Comparison of ENCODE assay signal across 8 cellular contexts in genomic region chr1:52403566-52404115, GRCh38. TPM values are rescaled to one million over a fixed set of nuclear protein-coding genes. Genes with fewer than 3 reads are reported as not detected.
DNase-seq lines count a peak whose midpoint lies in the region; ATAC-seq and TF ChIP-seq lines count a peak whose summit lies in the region.

No MANE protein-coding gene starts in this region.

- TF ChIP-seq CTCF in OCI-LY7 (conservative IDR thresholded peaks at IDR 0.05; ENCODE audit: low read length): no peak
- no peak for TF ChIP-seq CTCF in glutamatergic neuron (IDR thresholded peaks at IDR 0.05; ENCODE audit: partially characterized antibody, unreplicated experiment)

- intact Hi-C loops in OCI-LY7 (cut with micrococcal nuclease; ENCODE audit: unreplicated experiment) (loop anchor here (1.0 to 5.0 kb wide), 7 partner anchors 37 to 347 kb away; partner anchors contain the start of genes BTF3L4, CC2D1B and TUT4), sciatic nerve (cut with DNase I) (no loop called here)

- H3K4me3 Mint-ChIP-seq in glutamatergic neuron (ENCODE audit: unreplicated experiment): peak overlapping the region; percentile 100

- H3K27ac Mint-ChIP-seq in glutamatergic neuron (ENCODE audit: unreplicated experiment): peak overlapping the region; percentile 0

- no peaks in the 10 kb centered on the region for H3K9me3 ChIP-seq in OCI-LY7 (ENCODE audit: low read length)

- peaks cover 1% of the 10 kb centered on the region for H3K9me3 Mint-ChIP-seq in glutamatergic neuron (ENCODE audit: unreplicated experiment)

- peaks cover 22% of the 10 kb centered on the region for H4K20me1 ChIP-seq in OCI-LY7 (ENCODE audit: insufficient read depth, low read length)

- peak; percentile 47 for ATAC-seq in GM19395 (IDR thresholded peaks at IDR 0.05; ENCODE audit: unreplicated experiment)
- peak; percentile 31 for ATAC-seq in HG03457 (IDR thresholded peaks at IDR 0.05; ENCODE audit: unreplicated experiment)
- ATAC-seq in sciatic nerve: peak; percentile 9

- H3K27ac ChIP-seq in OCI-LY7 (ENCODE audit: low read depth, low read length, poor library complexity, severe bottlenecking): peak overlapping the region; percentile 83

- CTCF ChIA-PET in OCI-LY7 (lab: Charles Lee; ENCODE audit: unreplicated experiment): interaction anchor here (0.6 to 1.0 kb wide), 3 partner anchors 9 to 149 kb away, joined by 3 to 8 read pairs (median 3); partner anchors contain the start of gene TUT4

- peaks cover 2% of the 10 kb centered on the region for H3K27me3 Mint-ChIP-seq in glutamatergic neuron (ENCODE audit: unreplicated experiment)

- peaks cover 5% of the 10 kb centered on the region for H3K4me1 Mint-ChIP-seq in glutamatergic neuron (ENCODE audit: low read depth, unreplicated experiment)

- no peaks in the 10 kb centered on the region for H3K36me3 Mint-ChIP-seq in glutamatergic neuron (ENCODE audit: unreplicated experiment)

- peak overlapping the region; percentile 84 for H2AFZ ChIP-seq in OCI-LY7 (ENCODE audit: low read length)

- H3K79me2 ChIP-seq in OCI-LY7 (ENCODE audit: insufficient read depth, low read depth, low read length): peaks cover 71% of the 10 kb centered on the region

- POLR2A ChIA-PET in OCI-LY7 (lab: Charles Lee): interaction anchor here (0.5 to 2.8 kb wide), 10 partner anchors 9 to 981 kb away, joined by 3 to 15 read pairs (median 3); partner anchors contain the start of gene CC2D1B

- peak; percentile 81 for DNase-seq in COLO668 (lab: John Stamatoyannopoulos, UW; ENCODE audit: unreplicated experiment)
- DNase-seq in OCI-LY7 (ENCODE audit: low spot score): peak; percentile 80
- peak; percentile 31 for DNase-seq in activated effector memory CD4-positive, alpha-beta T cell treated with Interleukin-2 at 50 U/mL for 16 hours
- no peak for DNase-seq in glutamatergic neuron
- no peak for DNase-seq in sciatic nerve (ENCODE audit: low spot score)
- DNase-seq in C1 segment of cervical spinal cord (lab: John Stamatoyannopoulos, UW): no peak

- H3K9me2 ChIP-seq in OCI-LY7 (ENCODE audit: insufficient read depth, low read length): no peaks in the 10 kb centered on the region

- peak overlapping the region; percentile 85 for H3K4me3 ChIP-seq in OCI-LY7 (ENCODE audit: low read depth, low read length, poor library complexity, severe bottlenecking)

- BruUV-seq in OCI-LY7 (replicated peaks; lab: Mats Ljungman, UMichigan): no TSS peak

- peaks cover 59% of the 10 kb centered on the region for H3K36me3 ChIP-seq in OCI-LY7 (ENCODE audit: insufficient read depth, low read length)

- peak overlapping the region; percentile 97 for H3K4me2 ChIP-seq in OCI-LY7 (ENCODE audit: low read length)

- H3K4me1 ChIP-seq in OCI-LY7 (ENCODE audit: insufficient read depth, low read length, poor library complexity, severe bottlenecking): peaks cover 26% of the 10 kb centered on the region

RNA-seq across cellular contexts. Expression of gene ORC1, which starts 0.6 kb away (rescaled TPM):
- total RNA-seq in OCI-LY7 (2014; rRNA removed; shearing (Covaris generic)): 30.9 and 37.7 TPM in 2 replicates
- 39.0 and 40.4 TPM in 2 replicates for total RNA-seq in OCI-LY7 (2022)
- 3.4 TPM for total RNA-seq in glutamatergic neuron (ENCODE audit: unreplicated experiment)
- total RNA-seq in sciatic nerve: 0.45 TPM

RNA-seq across cellular contexts. Expression of gene PRPF38A, which starts 0.8 kb away (rescaled TPM):
- 23.6 and 31.8 TPM in 2 replicates for total RNA-seq in OCI-LY7 (2014; rRNA removed; shearing (Covaris generic))
- total RNA-seq in OCI-LY7 (2022) (82.3 and 83.4 TPM in 2 replicates), glutamatergic neuron (ENCODE audit: unreplicated experiment) (41.6 TPM), sciatic nerve (38.8 TPM)

RNA-seq across cellular contexts. Expression of gene CC2D1B, which starts 37.6 kb away (rescaled TPM):
- 28.8 and 29.2 TPM in 2 replicates for total RNA-seq in OCI-LY7 (2014; rRNA removed; shearing (Covaris generic))
- 38.1 and 42.5 TPM in 2 replicates for total RNA-seq in OCI-LY7 (2022)
- 54.9 TPM for total RNA-seq in glutamatergic neuron (ENCODE audit: unreplicated experiment)
- total RNA-seq in sciatic nerve: 43.2 TPM

Comparison
In these comparisons a context has a peak if more than half of its experiments do, and no peak if none do; other contexts are left out.
1. DNase-seq: peak in COLO668 (single experiment), OCI-LY7 (single experiment) and activated effector memory CD4-positive, alpha-beta T cell treated with Interleukin-2 at 50 U/mL for 16 hours (single experiment); none in glutamatergic neuron (single experiment), sciatic nerve (single experiment) and C1 segment of cervical spinal cord (0 of 14).
2. Peak in every context shown above with its lines, with median percentiles within 50 percentile points of each other: ATAC-seq.